In the genomic region with DNA sequence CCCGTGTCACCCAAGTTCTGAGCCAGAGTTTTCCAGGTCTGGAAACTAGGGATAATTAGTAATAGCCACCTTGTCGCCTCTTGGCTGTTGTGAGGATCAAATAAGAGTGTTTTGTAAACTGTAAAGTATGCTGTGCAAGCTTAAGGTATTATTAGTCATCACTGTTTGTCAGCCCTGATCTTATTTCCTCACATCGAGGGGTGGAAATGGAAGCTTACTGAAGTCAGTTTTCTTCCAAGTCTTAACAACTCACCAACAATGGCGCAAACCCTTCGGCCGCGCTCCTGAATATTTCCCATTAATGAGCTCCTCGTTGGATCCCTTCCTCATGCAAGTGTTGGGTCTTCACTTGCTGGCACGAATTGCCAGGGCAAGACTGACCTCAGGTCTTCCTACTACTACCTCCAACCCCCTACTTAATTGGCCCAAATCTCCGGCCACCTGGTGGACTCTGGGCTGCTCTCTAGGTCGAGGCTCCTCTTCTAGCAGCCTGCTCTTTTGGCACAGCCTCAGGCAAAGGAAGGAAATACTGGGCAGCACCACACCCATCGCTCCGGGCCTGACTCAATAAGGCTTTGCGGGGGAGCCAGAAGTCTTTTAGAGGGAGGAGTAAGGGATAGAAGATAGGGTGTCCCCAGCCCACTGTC, we compare ENCODE assay signal across 8 cellular contexts. TPM values are rescaled to one million over a fixed set of nuclear protein-coding genes. Genes with fewer than 3 reads are reported as not detected.
A peak's percentile ranks its signal among the peaks of the same experiment; 100 is the strongest.
DNase-seq lines count a peak whose midpoint lies in the region; ATAC-seq and TF ChIP-seq lines count a peak whose summit lies in the region.

No MANE protein-coding gene starts in this region.

- DNase-seq in AG04450 (ENCODE audit: low read depth, low spot score), result no peak
- DNase-seq in HFF-Myc (ENCODE audit: extremely low read depth, low read depth), result no peak
- DNase-seq in activated CD4-positive, alpha-beta memory T cell treated with anti-CD3 and anti-CD28 coated beads, Interleukin-2, amount 10 ng/mL, durations not matched to agents 7 days and 5 days, result peak; percentile 37
- peak in 1 of 3 donors; percentile 71 for DNase-seq in right cardiac atrium
- no peak for DNase-seq in stimulated activated naive B cell treated with anti-CD40 and anti-IgM and Interleukin-4, amounts not matched to agents 10 μg/mL and 1 μg/mL and 100 μg/mL, for 72 hours
- DNase-seq in NOMO-1 treated with DMSO at 0.1 percent for 48 hours (lab: John Stamatoyannopoulos, UW; ENCODE audit: unreplicated experiment), result no peak
- no peak for DNase-seq in superior temporal gyrus (ENCODE audit: extremely low spot score)
- no peak for DNase-seq in NCI-H82 (lab: John Stamatoyannopoulos, UW)

- H3K36me3 Mint-ChIP-seq in activated CD4-positive, alpha-beta memory T cell treated with anti-CD3 and anti-CD28 coated beads, Interleukin-2, amount 10 ng/mL, durations not matched to agents 7 days and 5 days (ENCODE audit: low read depth), result peaks cover 54% of the 10 kb centered on the region
- H3K36me3 Mint-ChIP-seq in stimulated activated naive B cell treated with anti-CD40 and anti-IgM and Interleukin-4, amounts not matched to agents 10 μg/mL and 1 μg/mL and 100 μg/mL, for 72 hours, result peaks cover 26 to 29% of the 10 kb centered on the region in 2 donors

- POLR2A ChIA-PET in AG04450 (lab: Yijun Ruan, JAX), result interaction anchor here (0.5 to 1.4 kb wide), 6 partner anchors 55 to 422 kb away, joined by 3 to 10 read pairs (median 4); a partner anchor contains a TSS
- POLR2A ChIA-PET in activated CD4-positive, alpha-beta memory T cell treated with anti-CD3 and anti-CD28 coated beads, Interleukin-2, amount 10 ng/mL, durations not matched to agents 7 days and 5 days (lab: Charles Lee), result interaction anchor here (0.7 to 6.7 kb wide), 28 partner anchors 8 to 764 kb away, joined by 3 to 90 read pairs (median 5); a partner anchor contains a TSS

- intact Hi-C loops in right cardiac atrium (cut with DNase I), result loop anchor here (5.0 to 10.0 kb wide), 4 partner anchors 69 to 146 kb away; a partner anchor contains a TSS

- no peak overlapping the region for H3K27ac ChIP-seq in AG04450 (ENCODE audit: low read depth, low read length)
- peak overlapping the region; percentile 17 for H3K27ac ChIP-seq in right cardiac atrium (ENCODE audit: low read length)

- H3K4me3 ChIP-seq in AG04450 (ENCODE audit: low read depth, low read length), result peak overlapping the region; percentile 73
- peak overlapping the region; percentile 95 for H3K4me3 ChIP-seq in HFF-Myc (replicated peaks; ENCODE audit: low read depth, low read length)
- H3K4me3 ChIP-seq in right cardiac atrium (ENCODE audit: low read length), result peak overlapping the region; percentile 17

- ATAC-seq in right cardiac atrium, result peak; percentile 13 to 45
- ATAC-seq in stimulated activated naive B cell treated with anti-CD40 and anti-IgM and Interleukin-4, amounts not matched to agents 10 μg/mL and 1 μg/mL and 100 μg/mL, for 72 hours (replicated peaks), result no peak

- peaks cover 3% of the 10 kb centered on the region for H3K4me1 ChIP-seq in right cardiac atrium (ENCODE audit: control insufficient read depth, insufficient read depth, low read length)

- H3K27me3 ChIP-seq in AG04450 (ENCODE audit: control insufficient read depth, insufficient read depth, low read length) (no peaks in the 10 kb centered on the region), right cardiac atrium (ENCODE audit: control insufficient read depth, insufficient read depth) (no peaks in the 10 kb centered on the region)

- peak overlapping the region; percentile 90 for H3K4me3 Mint-ChIP-seq in activated CD4-positive, alpha-beta memory T cell treated with anti-CD3 and anti-CD28 coated beads, Interleukin-2, amount 10 ng/mL, durations not matched to agents 7 days and 5 days
- H3K4me3 Mint-ChIP-seq in stimulated activated naive B cell treated with anti-CD40 and anti-IgM and Interleukin-4, amounts not matched to agents 10 μg/mL and 1 μg/mL and 100 μg/mL, for 72 hours, result peak overlapping the region; percentile 94 to 96

- TF ChIP-seq CTCF in AG04450 (IDR thresholded peaks at IDR 0.05; ENCODE audit: low read depth, low read length) (no peak), HFF-Myc (IDR thresholded peaks at IDR 0.05; ENCODE audit: low read depth, low read length, missing control alignments) (no peak)

- peak overlapping the region; percentile 93 for H3K27ac Mint-ChIP-seq in activated CD4-positive, alpha-beta memory T cell treated with anti-CD3 and anti-CD28 coated beads, Interleukin-2, amount 10 ng/mL, durations not matched to agents 7 days and 5 days
- H3K27ac Mint-ChIP-seq in stimulated activated naive B cell treated with anti-CD40 and anti-IgM and Interleukin-4, amounts not matched to agents 10 μg/mL and 1 μg/mL and 100 μg/mL, for 72 hours, result peak overlapping the region; percentile 99

- H3K4me1 Mint-ChIP-seq in activated CD4-positive, alpha-beta memory T cell treated with anti-CD3 and anti-CD28 coated beads, Interleukin-2, amount 10 ng/mL, durations not matched to agents 7 days and 5 days, result peaks cover 56% of the 10 kb centered on the region
- peaks cover 27 to 42% of the 10 kb centered on the region in 2 donors for H3K4me1 Mint-ChIP-seq in stimulated activated naive B cell treated with anti-CD40 and anti-IgM and Interleukin-4, amounts not matched to agents 10 μg/mL and 1 μg/mL and 100 μg/mL, for 72 hours

- H3K9me3 Mint-ChIP-seq in activated CD4-positive, alpha-beta memory T cell treated with anti-CD3 and anti-CD28 coated beads, Interleukin-2, amount 10 ng/mL, durations not matched to agents 7 days and 5 days, result no peaks in the 10 kb centered on the region
- H3K9me3 Mint-ChIP-seq in stimulated activated naive B cell treated with anti-CD40 and anti-IgM and Interleukin-4, amounts not matched to agents 10 μg/mL and 1 μg/mL and 100 μg/mL, for 72 hours, result no peaks in the 10 kb centered on the region

- WGBS in right cardiac atrium, result 51% methylated on average over 14 of the region's 14 CpGs

- no peaks in the 10 kb centered on the region for H3K27me3 Mint-ChIP-seq in activated CD4-positive, alpha-beta memory T cell treated with anti-CD3 and anti-CD28 coated beads, Interleukin-2, amount 10 ng/mL, durations not matched to agents 7 days and 5 days
- H3K27me3 Mint-ChIP-seq in stimulated activated naive B cell treated with anti-CD40 and anti-IgM and Interleukin-4, amounts not matched to agents 10 μg/mL and 1 μg/mL and 100 μg/mL, for 72 hours, result no peaks in the 10 kb centered on the region

- no peaks in the 10 kb centered on the region; the same call in 1 of the 2 replicates for H3K9me3 ChIP-seq in AG04450 (ENCODE audit: control insufficient read depth, insufficient read depth, low read length)
- no peaks in the 10 kb centered on the region for H3K9me3 ChIP-seq in right cardiac atrium (ENCODE audit: control insufficient read depth, low read length)

- CTCF ChIA-PET in AG04450 (lab: Charles Lee), result interaction anchor here (0.7 to 2.6 kb wide), 20 partner anchors 8 to 954 kb away, joined by 3 to 11 read pairs (median 5); no protein-coding TSS in a partner anchor
- CTCF ChIA-PET in activated CD4-positive, alpha-beta memory T cell treated with anti-CD3 and anti-CD28 coated beads, Interleukin-2, amount 10 ng/mL, durations not matched to agents 7 days and 5 days (lab: Charles Lee), result interaction anchor here (0.5 to 3.7 kb wide), 31 partner anchors 9 to 288 kb away, joined by 3 to 38 read pairs (median 6); a partner anchor contains a TSS

RNA-seq across cellular contexts. Expression of a gene that starts 0.9 kb away (rescaled TPM):
- polyA plus RNA-seq in AG04450 (2011; rRNA removed), result 99.1 and 109 TPM in 2 replicates
- 64.2 and 77.9 TPM in 2 replicates for polyA minus RNA-seq in AG04450 (2011; rRNA and poly(A)+ RNA removed)
- total RNA-seq in activated CD4-positive, alpha-beta memory T cell treated with anti-CD3 and anti-CD28 coated beads, Interleukin-2, amount 10 ng/mL, durations not matched to agents 7 days and 5 days, result 10 to 100 TPM; 50.4 TPM
- total RNA-seq in right cardiac atrium, result 10 to 100 TPM; 48.6 to 75.5 (median 56.2) TPM
- 56.1 TPM for polyA plus RNA-seq in right cardiac atrium

RNA-seq across cellular contexts. Expression of a gene that starts 30.7 kb away (rescaled TPM):
- polyA plus RNA-seq in AG04450 (2011; rRNA removed), result 51.6 and 52.1 TPM in 2 replicates
- polyA minus RNA-seq in AG04450 (2011; rRNA and poly(A)+ RNA removed), result 77.0 and 81.1 TPM in 2 replicates
- total RNA-seq in activated CD4-positive, alpha-beta memory T cell treated with anti-CD3 and anti-CD28 coated beads, Interleukin-2, amount 10 ng/mL, durations not matched to agents 7 days and 5 days, result 10 to 100 TPM; 52.2 to 57.8 TPM
- 10 to 100 TPM; 61.0 to 82.7 (median 76.6) TPM for total RNA-seq in right cardiac atrium
- polyA plus RNA-seq in right cardiac atrium, result 33.7 TPM

RNA-seq across cellular contexts. Expression of a gene that starts 55.3 kb away (rescaled TPM):
- 2.5 and 2.8 TPM in 2 replicates for polyA plus RNA-seq in AG04450 (2011; rRNA removed)
- polyA minus RNA-seq in AG04450 (2011; rRNA and poly(A)+ RNA removed), result 3.2 and 4.9 TPM in 2 replicates
- 10 to 100 TPM; 61.0 to 62.0 TPM for total RNA-seq in activated CD4-positive, alpha-beta memory T cell treated with anti-CD3 and anti-CD28 coated beads, Interleukin-2, amount 10 ng/mL, durations not matched to agents 7 days and 5 days
- total RNA-seq in right cardiac atrium, result 10 to 100 TPM in 3 of 4 donors, 1 to 10 TPM in 1; 9.9 to 22.8 (median 17.5) TPM
- polyA plus RNA-seq in right cardiac atrium, result 16.9 TPM

Comparison
In these comparisons a context has a peak if more than half of its experiments do, and no peak if none do; other contexts are left out.
1. H3K4me3 ChIP-seq: peak in every context shown above with its lines; median percentile 95 in HFF-Myc; 73 in AG04450; 17 in right cardiac atrium.
2. ATAC-seq: peak in right cardiac atrium (2 of 2); none in stimulated activated naive B cell treated with anti-CD40 and anti-IgM and Interleukin-4, amounts not matched to agents 10 μg/mL and 1 μg/mL and 100 μg/mL, for 72 hours (0 of 2).